Comparison of ENCODE assay signal across 11 cellular contexts in the genomic region with DNA sequence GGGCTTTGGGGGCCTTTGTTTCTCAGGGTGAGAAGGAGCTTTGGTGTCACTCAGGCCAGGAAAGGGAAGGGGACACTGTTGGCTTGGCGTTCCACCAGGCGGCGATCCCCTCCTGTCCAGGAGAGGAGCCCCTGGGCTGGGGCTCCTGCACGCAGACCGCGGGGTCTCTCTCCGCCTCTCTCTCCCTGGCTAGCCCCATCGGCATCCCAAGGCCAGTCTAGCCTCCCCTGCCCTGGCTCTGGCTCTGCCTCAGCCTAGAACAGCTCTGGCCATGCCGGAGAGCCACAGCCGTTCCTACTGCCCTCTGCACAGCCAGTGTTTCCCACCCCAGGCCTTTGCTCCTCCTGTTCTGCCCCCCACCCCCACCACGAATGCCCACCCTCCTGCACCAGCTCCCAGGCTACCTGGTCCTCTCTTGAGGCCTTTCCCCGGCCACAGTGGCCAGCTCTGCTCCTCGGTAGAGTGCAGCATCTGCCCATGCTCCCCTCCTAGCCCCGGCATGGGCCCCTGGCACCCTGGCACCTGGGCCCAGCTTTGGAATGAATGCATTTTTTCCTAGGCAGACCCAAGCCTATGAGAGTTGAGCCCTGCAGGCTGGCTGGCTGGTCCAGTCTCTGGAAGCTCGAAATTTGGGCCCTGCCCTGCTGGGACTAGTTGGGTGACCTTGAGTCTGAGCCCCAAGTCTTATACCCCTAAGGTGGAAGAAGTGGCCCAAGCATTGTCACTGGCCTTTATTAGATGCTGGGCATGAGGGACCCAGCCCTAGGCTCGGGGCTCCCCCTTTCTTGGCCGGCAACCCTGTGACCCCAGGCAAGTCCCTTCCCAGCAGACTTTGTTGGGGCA. TPM values are rescaled to one million over a fixed set of nuclear protein-coding genes. Genes with fewer than 3 reads are reported as not detected.
DNase-seq lines count a peak whose midpoint lies in the region; ATAC-seq and TF ChIP-seq lines count a peak whose summit lies in the region.
"Had no signal": no experiment of that assay in that cellular context is flagged by ENCODE, and none has a peak within 500 bp of the region (broad histone marks: within the 10 kb centered on the region; RNA-seq: fewer than 3 reads in every experiment).

No MANE protein-coding gene starts in this region.

- intact Hi-C loops in MCF 10A (cut with micrococcal nuclease) (no loop called here), adrenal gland (cut with DNase I) (loop anchor here (10.0 kb wide), 2 partner anchors 189 to 469 kb away; no protein-coding TSS in a partner anchor)

- H3K4me1 Mint-ChIP-seq in GM23338 (peaks cover 6% of the 10 kb centered on the region), MCF 10A (ENCODE audit: insufficient read depth, unreplicated experiment) (peaks cover 22% of the 10 kb centered on the region), naive B cell (peaks cover 16 to 25% (median 18%) of the 10 kb centered on the region in 3 donors)

- H3F3A ChIP-seq in GM23338 (replicated peaks; ENCODE audit: low read depth) = no peaks in the 10 kb centered on the region

- ATAC-seq in GM23338 = peak; percentile 3
- ATAC-seq in naive B cell (ENCODE audit: low read depth in 2 of 2) = no peak
- ATAC-seq: left cardiac atrium had no signal

- peaks cover 3% of the 10 kb centered on the region for H4K20me1 ChIP-seq in GM23338 (replicated peaks; ENCODE audit: insufficient read depth)

- H3K4me2 ChIP-seq in GM23338 = peak overlapping the region; percentile 84; the same call in 1 of the 2 replicates

- no peak overlapping the region for H2AFZ ChIP-seq in GM23338

- H3K27ac ChIP-seq in GM23338 (ENCODE audit: low read depth) = no peak overlapping the region
- H3K27ac ChIP-seq in effector memory CD4-positive, alpha-beta T cell (ENCODE audit: insufficient read depth, low read length, poor library complexity, severe bottlenecking) = no peak overlapping the region
- H3K27ac ChIP-seq in adrenal gland = no peak overlapping the region
- H3K27ac ChIP-seq: epithelial cell of prostate had no signal

- H3K36me3 Mint-ChIP-seq in GM23338 (ENCODE audit: low read depth) (peaks cover 6% of the 10 kb centered on the region), MCF 10A (ENCODE audit: insufficient read depth, unreplicated experiment) (peaks cover 11% of the 10 kb centered on the region), naive B cell (no peaks in the 10 kb centered on the region)

- H3K27ac Mint-ChIP-seq in GM23338 = no peak overlapping the region; the same call in 1 of the 2 replicates
- no peak overlapping the region for H3K27ac Mint-ChIP-seq in MCF 10A (ENCODE audit: low read depth, unreplicated experiment)
- peak overlapping the region in 2 of 6 donors; percentile 66 to 86 for H3K27ac Mint-ChIP-seq in naive B cell

- DNase-seq in AG10803 (ENCODE audit: low read depth) (no peak), GM23338 (ENCODE audit: low spot score) (no peak), MCF 10A (ENCODE audit: unreplicated experiment) (no peak), naive B cell (no peak), epidermal melanocyte (ENCODE audit: insufficient read length, low spot score) (no peak), C1 segment of cervical spinal cord (lab: John Stamatoyannopoulos, UW) (no peak), adrenal gland (no peak)
- no peak for DNase-seq in effector memory CD4-positive, alpha-beta T cell
- DNase-seq: activated naive CD4-positive, alpha-beta T cell treated with anti-CD3 and anti-CD28 coated beads, Interleukin-2, amount 50 U/mL, for 16 hours; left cardiac atrium had no signal

- H3K9me2 ChIP-seq in GM23338 (ENCODE audit: insufficient read depth) = no peaks in the 10 kb centered on the region

- H3K4me3 ChIP-seq in AG10803 (ENCODE audit: low read length) (peak overlapping the region; percentile 72), GM23338 (peak overlapping the region; percentile 72; the same call in 1 of the 2 replicates), adrenal gland (no peak overlapping the region)
- H3K4me3 ChIP-seq in effector memory CD4-positive, alpha-beta T cell (ENCODE audit: insufficient read depth, low read depth, low read length, poor library complexity, severe bottlenecking) = no peak overlapping the region

- peaks cover 18% of the 10 kb centered on the region for H3K27me3 Mint-ChIP-seq in GM23338 (ENCODE audit: insufficient read depth, low read depth, poor library complexity)
- no peaks in the 10 kb centered on the region for H3K27me3 Mint-ChIP-seq in MCF 10A (ENCODE audit: insufficient read depth, unreplicated experiment)
- H3K27me3 Mint-ChIP-seq in naive B cell = peaks cover 0 to 3% (median 2%) of the 10 kb centered on the region in 3 donors

- no peaks in the 10 kb centered on the region for H3K9me3 ChIP-seq in effector memory CD4-positive, alpha-beta T cell (ENCODE audit: control insufficient read depth, low read length)
- no peaks in the 10 kb centered on the region for H3K9me3 ChIP-seq in adrenal gland (replicated peaks in 1 of 3)

- POLR2A ChIA-PET in MCF 10A (lab: Yijun Ruan, JAX) = interaction anchor here (0.6 to 2.9 kb wide), 5 partner anchors 9 to 471 kb away, joined by 3 to 16 read pairs (median 4); no protein-coding TSS in a partner anchor

- peaks cover 4% of the 10 kb centered on the region for H3K4me1 ChIP-seq in GM23338 (ENCODE audit: insufficient read depth)
- H3K4me1 ChIP-seq in effector memory CD4-positive, alpha-beta T cell (ENCODE audit: control insufficient read depth, insufficient read depth, low read length, poor library complexity, severe bottlenecking) = peaks cover 18% of the 10 kb centered on the region
- H3K4me1 ChIP-seq in adrenal gland (replicated peaks in 1 of 2) = peaks cover 11 to 34% of the 10 kb centered on the region in 2 donors

- H3K27me3 ChIP-seq in GM23338 (ENCODE audit: insufficient read depth) (0 out of 2 replicates have a peak, but pooled peaks cover 10% of the 10 kb centered on the region), adrenal gland (no peaks in the 10 kb centered on the region)
- no peaks in the 10 kb centered on the region for H3K27me3 ChIP-seq in effector memory CD4-positive, alpha-beta T cell (replicated peaks; ENCODE audit: control insufficient read depth, insufficient read depth, low read length, poor library complexity, severe bottlenecking)

- H3K36me3 ChIP-seq in GM23338 (ENCODE audit: insufficient read depth) (no peaks in the 10 kb centered on the region), adrenal gland (replicated peaks in 1 of 2) (peaks cover 0 to 12% of the 10 kb centered on the region in 2 donors)
- peaks cover 7% of the 10 kb centered on the region for H3K36me3 ChIP-seq in effector memory CD4-positive, alpha-beta T cell (ENCODE audit: control insufficient read depth, insufficient read depth, low read length)

- TF ChIP-seq CTCF in AG10803 (conservative IDR thresholded peaks at IDR 0.05; ENCODE audit: low read length) (no peak), GM23338 (conservative IDR thresholded peaks at IDR 0.05; ENCODE audit: low read depth in 2 of 2) (peak in 1 of 2 experiments; percentile 32; a peak in 1 of 4 replicates), MCF 10A (IDR thresholded peaks at IDR 0.05; ENCODE audit: unreplicated experiment) (no peak), adrenal gland (IDR thresholded peaks at IDR 0.05) (no peak)

- BruUV-seq in MCF 10A (replicated peaks; lab: Mats Ljungman, UMichigan) = no TSS peak

- H3K4me3 Mint-ChIP-seq in GM23338 (peak overlapping the region; percentile 63; the same call in 2 of the 3 replicates), MCF 10A (ENCODE audit: unreplicated experiment) (peak overlapping the region; percentile 69), naive B cell (peak overlapping the region; percentile 26 to 74 (median 58))

- 72 to 86% (median 80%) methylated on average over 11 to 17 of the region's 17 CpGs for WGBS in adrenal gland, 4 donors

- peaks cover 43% of the 10 kb centered on the region for H3K79me2 ChIP-seq in GM23338 (replicated peaks; ENCODE audit: insufficient read depth)

- H3K9me3 Mint-ChIP-seq in GM23338 (no peaks in the 10 kb centered on the region), MCF 10A (ENCODE audit: unreplicated experiment) (no peaks in the 10 kb centered on the region), naive B cell (no peaks in the 10 kb centered on the region)

- CTCF ChIA-PET in MCF 10A (lab: Yijun Ruan, JAX) = interaction anchor here (0.6 to 2.8 kb wide), 7 partner anchors 118 to 1347 kb away, joined by 3 to 17 read pairs (median 4); no protein-coding TSS in a partner anchor

- TF ChIP-seq POLR2A in adrenal gland (IDR thresholded peaks at IDR 0.05) = no peak

TF ChIP-seq in GM23338, 12 proteins besides CTCF, POLR2A, EP300 and RAD21 (continues in another document):
- no peak for TF ChIP-seq POLR2AphosphoS5 (IDR thresholded peaks at IDR 0.05; ENCODE audit: low read depth)
- TF ChIP-seq STAT1 (IDR thresholded peaks at IDR 0.05; ENCODE audit: unreplicated experiment) = no peak
- TF ChIP-seq, protein P1, sequence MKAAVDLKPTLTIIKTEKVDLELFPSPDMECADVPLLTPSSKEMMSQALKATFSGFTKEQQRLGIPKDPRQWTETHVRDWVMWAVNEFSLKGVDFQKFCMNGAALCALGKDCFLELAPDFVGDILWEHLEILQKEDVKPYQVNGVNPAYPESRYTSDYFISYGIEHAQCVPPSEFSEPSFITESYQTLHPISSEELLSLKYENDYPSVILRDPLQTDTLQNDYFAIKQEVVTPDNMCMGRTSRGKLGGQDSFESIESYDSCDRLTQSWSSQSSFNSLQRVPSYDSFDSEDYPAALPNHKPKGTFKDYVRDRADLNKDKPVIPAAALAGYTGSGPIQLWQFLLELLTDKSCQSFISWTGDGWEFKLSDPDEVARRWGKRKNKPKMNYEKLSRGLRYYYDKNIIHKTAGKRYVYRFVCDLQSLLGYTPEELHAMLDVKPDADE (IDR thresholded peaks at IDR 0.05) = no peak
- no peak for TF ChIP-seq EZH2phosphoT487 (IDR thresholded peaks at IDR 0.05; ENCODE audit: unreplicated experiment)
- no peak for TF ChIP-seq NANOG (IDR thresholded peaks at IDR 0.05; ENCODE audit: borderline replicate concordance)

RNA-seq across cellular contexts. Expression of a gene that starts 2.4 kb away (rescaled TPM):
- 73.5 and 80.2 TPM in 2 replicates for total RNA-seq in GM23338 (2014; rRNA removed; shearing (Covaris generic))
- polyA plus RNA-seq in GM23338 (2016; fragmentation: Nextera tagmentation; extraction: Ambion mirVana) = 10.6 and 11.0 TPM in 2 replicates
- total RNA-seq in MCF 10A (2022) = 42.1 and 48.4 TPM in 2 replicates
- under 1 TPM in 5 of 6 donors, not detected in 1; 0.08 to 0.76 (median 0.28) TPM for polyA plus RNA-seq in naive B cell (ENCODE audit: low read depth in 6 of 6)
- 10 to 100 TPM; 17.9 to 28.4 (median 21.7) TPM for total RNA-seq in adrenal gland
- polyA plus RNA-seq in adrenal gland = 10 to 100 TPM; 10.3 to 29.9 (median 15.1) TPM

Comparison
In these comparisons a context has a peak if more than half of its experiments do, and no peak if none do; other contexts are left out.
1. H3K4me3 ChIP-seq: peak in AG10803 (single experiment) and GM23338 (single experiment); none in effector memory CD4-positive, alpha-beta T cell (single experiment) and adrenal gland (0 of 4).
2. Peak in every context shown above with its lines, with median percentiles within 50 percentile points of each other: H3K4me3 Mint-ChIP-seq.